1 cellular context compared by ENCODE assay signal in genomic region chr4:7941111-7942018, GRCh38.
TF ChIP-seq lines count a peak whose summit lies in the region.

No MANE protein-coding gene starts in this region.

TF ChIP-seq in HCT116, 20 proteins besides CTCF, POLR2A, EP300 and RAD21 (continued from another document):
- no peak for TF ChIP-seq POLR2AphosphoS5 (IDR thresholded peaks at IDR 0.05; ENCODE audit: low read depth, low read length)
- TF ChIP-seq EZH2 (IDR thresholded peaks at IDR 0.05): no peak
- TF ChIP-seq ELF1 (IDR thresholded peaks at IDR 0.05; ENCODE audit: borderline replicate concordance, low read depth): no peak
- TF ChIP-seq SIN3A (IDR thresholded peaks at IDR 0.05; ENCODE audit: low read depth): no peak
- TF ChIP-seq, protein P1, sequence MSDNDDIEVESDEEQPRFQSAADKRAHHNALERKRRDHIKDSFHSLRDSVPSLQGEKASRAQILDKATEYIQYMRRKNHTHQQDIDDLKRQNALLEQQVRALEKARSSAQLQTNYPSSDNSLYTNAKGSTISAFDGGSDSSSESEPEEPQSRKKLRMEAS (IDR thresholded peaks at IDR 0.05): peak; percentile 21; the same call in 1 of the 2 replicates
- no peak for TF ChIP-seq ZFX (IDR thresholded peaks at IDR 0.05)
- TF ChIP-seq ATF3 (IDR thresholded peaks at IDR 0.05): no peak
- peak; percentile 16 for TF ChIP-seq YY1 (IDR thresholded peaks at IDR 0.05; ENCODE audit: extremely low read depth, insufficient replicate concordance, low read depth, low read length)
